ENCODE assay signal across 21 cellular contexts in the genomic region with DNA sequence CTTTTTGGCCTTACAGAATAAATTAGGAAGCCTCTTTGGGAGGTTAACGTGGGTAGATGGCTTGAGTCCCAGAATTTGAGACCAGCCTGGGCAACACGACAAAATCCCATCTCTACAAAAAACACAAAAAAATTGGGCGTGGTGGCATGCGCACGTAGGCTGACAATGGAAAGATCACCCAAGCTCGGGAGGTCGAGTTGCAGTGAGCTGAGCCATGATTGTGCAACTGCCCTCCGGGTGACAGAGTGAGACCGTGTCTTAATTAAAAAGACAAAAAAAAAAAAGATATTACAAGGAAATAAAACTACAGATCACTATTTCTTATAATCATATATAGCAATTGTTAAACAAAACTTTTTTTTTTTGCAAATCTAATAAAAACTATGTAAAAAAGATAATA. TPM values are rescaled to one million over a fixed set of nuclear protein-coding genes. Genes with fewer than 3 reads are reported as not detected.
DNase-seq lines count a peak whose midpoint lies in the region; ATAC-seq lines count a peak whose summit lies in the region.
"Had no signal": no experiment of that assay in that cellular context is flagged by ENCODE, and none has a peak within 500 bp of the region (broad histone marks: within the 10 kb centered on the region; RNA-seq: fewer than 3 reads in every experiment).

No MANE protein-coding gene starts in this region.

- ATAC-seq in esophagus mucosa (peak; percentile 56), HG03135 (IDR thresholded peaks at IDR 0.05; ENCODE audit: unreplicated experiment) (no peak)
- ATAC-seq: CD8-positive, alpha-beta T cell; GM23338; HCT116 had no signal

- H3K9me3 ChIP-seq in effector memory CD4-positive, alpha-beta T cell (ENCODE audit: control insufficient read depth, low read length): no peaks in the 10 kb centered on the region
- H3K9me3 ChIP-seq: BLaER1 treated with 17β-estradiol and CSF1 and Interleukin-3, amounts not matched to agents 10 nM and 100 nM had no signal

- no peaks in the 10 kb centered on the region for H3K27me3 ChIP-seq in effector memory CD4-positive, alpha-beta T cell (replicated peaks; ENCODE audit: control insufficient read depth, insufficient read depth, low read length, poor library complexity, severe bottlenecking)
- H3K27me3 ChIP-seq: BLaER1 treated with 17β-estradiol and CSF1 and Interleukin-3, amounts not matched to agents 10 nM and 100 nM had no signal

- H3K4me3 ChIP-seq in effector memory CD4-positive, alpha-beta T cell (ENCODE audit: insufficient read depth, low read depth, low read length, poor library complexity, severe bottlenecking): no peak overlapping the region
- H3K4me3 ChIP-seq: BLaER1 treated with 17β-estradiol and CSF1 and Interleukin-3, amounts not matched to agents 10 nM and 100 nM; GM23338 had no signal

- H3K4me1 ChIP-seq in effector memory CD4-positive, alpha-beta T cell (ENCODE audit: control insufficient read depth, insufficient read depth, low read length, poor library complexity, severe bottlenecking): no peaks in the 10 kb centered on the region
- H3K4me1 ChIP-seq: BLaER1 treated with 17β-estradiol and CSF1 and Interleukin-3, amounts not matched to agents 10 nM and 100 nM had no signal

- H3K36me3 ChIP-seq in effector memory CD4-positive, alpha-beta T cell (ENCODE audit: control insufficient read depth, insufficient read depth, low read length): no peaks in the 10 kb centered on the region
- H3K36me3 ChIP-seq: BLaER1 treated with 17β-estradiol and CSF1 and Interleukin-3, amounts not matched to agents 10 nM and 100 nM had no signal

- H3K27ac ChIP-seq in effector memory CD4-positive, alpha-beta T cell (ENCODE audit: insufficient read depth, low read length, poor library complexity, severe bottlenecking): no peak overlapping the region
- H3K27ac ChIP-seq: BLaER1 treated with 17β-estradiol and CSF1 and Interleukin-3, amounts not matched to agents 10 nM and 100 nM had no signal

- peak; percentile 15 for DNase-seq in NCI-H748 (lab: John Stamatoyannopoulos, UW; ENCODE audit: unreplicated experiment)
- no peak for DNase-seq in NCI-H748 treated with DMSO at 0.1 percent for 48 hours (lab: John Stamatoyannopoulos, UW)
- peak; percentile 1 for DNase-seq in RPMI7951 (ENCODE audit: low read depth)
- no peak for DNase-seq in effector memory CD4-positive, alpha-beta T cell
- no peak for DNase-seq in hypothalamus (lab: John Stamatoyannopoulos, UW)
- no peak for DNase-seq in KG1 (lab: John Stamatoyannopoulos, UW)
- DNase-seq: 8988T; Calu3; CD8-positive, alpha-beta T cell; DMS153; NCI-H1417 treated with DMSO at 0.1 percent for 48 hours; NCI-H187 treated with DMSO at 0.1 percent for 48 hours; NCI-H2107; NCI-H2227 treated with DMSO at 0.1 percent for 48 hours; NCI-H510A treated with DMSO at 0.1 percent for 48 hours; Right ventricle myocardium superior had no signal

RNA-seq across cellular contexts. Expression of gene ASCC3, which starts 43.4 kb away (rescaled TPM):
- total RNA-seq in RPMI7951 (2014; rRNA removed; shearing (Covaris generic)): 40.7 and 42.1 TPM in 2 replicates
- 32.2 TPM for total RNA-seq in esophagus mucosa

Comparison
In these comparisons a context has a peak if more than half of its experiments do, and no peak if none do; other contexts are left out.
1. DNase-seq: peak in NCI-H748 (single experiment) and RPMI7951 (single experiment); none in NCI-H748 treated with DMSO at 0.1 percent for 48 hours (single experiment), effector memory CD4-positive, alpha-beta T cell (0 of 3), hypothalamus (0 of 51) and KG1 (single experiment).